In genomic region chr6:135888818-135889217, GRCh38 we compare ENCODE assay signal across 31 cellular contexts.
"Had no signal": no experiment of that assay in that cellular context is flagged by ENCODE, and none has a peak within 500 bp of the region (broad histone marks: within the 10 kb centered on the region; RNA-seq: fewer than 3 reads in every experiment).

No MANE protein-coding gene starts in this region.

- DNase-seq: activated B cell treated with CpG ODN at 0.5 μM for 24 hours; activated CD4-positive, alpha-beta memory T cell treated with anti-CD3 and anti-CD28 coated beads for 36 hours; activated CD4-positive, alpha-beta T cell treated with anti-CD3 and anti-CD28 coated beads for 4 hours; activated CD4-positive, alpha-beta T cell treated with anti-CD3 and anti-CD28 coated beads, Interleukin-2, amount 10 ng/mL, durations not matched to agents 24 days and 14 days; activated CD4-positive, alpha-beta T cell treated with anti-CD3 and anti-CD28 coated beads, Interleukin-2, amount 50 U/mL, for 1 hour; activated CD4-positive, alpha-beta T cell treated with anti-CD3 and anti-CD28 coated beads, Interleukin-2, amount 50 U/mL, for 4 hours; activated CD4-positive, CD25-positive, alpha-beta regulatory T cell treated with anti-CD3 and anti-CD28 coated beads, Interleukin-2, amount 50 U/mL, for 72 hours; activated CD8-positive, alpha-beta memory T cell treated with anti-CD3 and anti-CD28 coated beads, Interleukin-2, amount 50 U/mL, for 4 hours; activated CD8-positive, alpha-beta T cell treated with anti-CD3 and anti-CD28 coated beads for 36 hours; activated effector memory CD4-positive, alpha-beta T cell treated with anti-CD3 and anti-CD28 coated beads, Interleukin-2, amount 50 U/mL, for 16 hours; activated gamma-delta T cell treated with Interleukin-2 at 50 U/mL for 16 hours; activated naive CD4-positive, alpha-beta T cell; activated naive CD4-positive, alpha-beta T cell treated with anti-CD3 and anti-CD28 coated beads, Interleukin-2, amount 10 ng/mL, durations not matched to agents 7 days and 5 days; activated naive CD8-positive, alpha-beta T cell treated with anti-CD3 and anti-CD28 coated beads, Interleukin-2, amount 10 ng/mL, durations not matched to agents 7 days and 5 days; activated naive CD8-positive, alpha-beta T cell treated with anti-CD3 and anti-CD28 coated beads, Interleukin-2, amount 50 U/mL, for 24 hours; activated T-cell treated with anti-CD3 and anti-CD28 coated beads for 4 hours; activated T-cell treated with anti-CD3 and anti-CD28 coated beads, Interleukin-2, amount 50 U/mL, for 1 hour; activated T-cell treated with anti-CD3 and anti-CD28 coated beads, Interleukin-2, amount 50 U/mL, for 4 hours; activated T-cell treated with anti-CD3 and anti-CD28 coated beads, Interleukin-2, amount 50 U/mL, for 72 hours; amygdala; anterior cingulate cortex; caudate nucleus; cerebellar nuclear complex; T-helper 2 cell; T-helper 9 cell had no signal

- H3K27me3 ChIP-seq: ascending aorta, cardiac muscle cell had no signal

- FAIRE-seq: bronchial epithelial cell, TTC549 had no signal

- H3K27ac ChIP-seq: ascending aorta, cardiac muscle cell, VCaP had no signal

- ATAC-seq: activated CD8-positive, alpha-beta T cell treated with anti-CD3 and anti-CD28 coated beads for 36 hours; activated naive CD8-positive, alpha-beta T cell treated with anti-CD3 and anti-CD28 coated beads, Interleukin-2, amount 50 U/mL, for 24 hours; activated T-cell treated with anti-CD3 and anti-CD28 coated beads, Interleukin-2, amount 50 U/mL, for 4 hours; activated T-cell treated with anti-CD3 and anti-CD28 coated beads, Interleukin-2, amount 50 U/mL, for 72 hours; activated T-helper 17 cell treated with anti-CD3 and anti-CD28 coated beads, Interleukin-2, amount 50 U/mL, for 72 hours had no signal

- H3K36me3 ChIP-seq: ascending aorta, cardiac muscle cell had no signal

- H3K9me3 ChIP-seq: ascending aorta had no signal

- H3K4me3 ChIP-seq: ascending aorta, cardiac muscle cell had no signal

- H3K4me1 ChIP-seq: ascending aorta had no signal
